Comparison of ENCODE assay signal across 8 cellular contexts in the genomic region with DNA sequence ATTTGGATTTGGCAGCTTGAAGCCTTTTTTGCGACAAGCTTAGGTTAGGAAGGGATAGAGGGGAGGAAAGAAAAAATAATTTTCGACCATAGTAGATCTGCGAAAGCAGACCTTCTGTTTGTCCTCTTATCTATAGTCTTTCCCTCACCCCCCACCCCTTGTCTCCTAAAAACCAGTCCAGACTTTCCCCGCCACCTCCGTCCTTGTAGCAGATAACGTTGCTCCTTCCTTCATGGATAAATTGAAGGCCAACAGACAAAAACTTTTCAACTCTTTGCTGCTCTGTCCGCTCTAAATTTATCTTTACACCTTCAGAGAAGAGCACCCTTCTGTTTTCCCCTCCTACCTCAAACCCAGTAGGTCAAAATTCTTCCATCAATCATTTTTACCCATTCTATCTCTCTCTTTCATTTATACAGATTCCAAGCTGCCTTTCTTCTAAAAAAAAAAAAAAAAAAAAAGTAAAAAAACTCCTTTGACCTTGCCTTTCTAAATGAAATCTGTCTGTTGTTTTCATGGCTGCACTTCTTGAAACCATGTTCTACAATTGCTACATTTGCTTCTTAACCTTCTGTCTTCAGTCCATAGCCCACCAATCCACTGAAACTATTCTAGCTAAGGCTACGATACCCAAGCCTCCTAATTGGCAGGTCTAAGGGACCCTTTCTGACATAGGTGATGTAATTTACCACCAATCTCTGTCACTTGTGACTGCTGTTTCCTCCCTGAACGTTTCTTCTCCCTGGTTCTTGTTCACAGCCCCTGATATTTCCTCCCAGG. TPM values are rescaled to one million over a fixed set of nuclear protein-coding genes. Genes with fewer than 3 reads are reported as not detected.
DNase-seq lines count a peak whose midpoint lies in the region; ATAC-seq and TF ChIP-seq lines count a peak whose summit lies in the region.

No MANE protein-coding gene starts in this region.

- H3K36me3 Mint-ChIP-seq in CD4-positive, alpha-beta T cell (ENCODE audit: low read depth) = peaks cover 3% of the 10 kb centered on the region
- peaks cover 0 to 13% (median 0%) of the 10 kb centered on the region in 5 donors for H3K36me3 Mint-ChIP-seq in naive thymus-derived CD4-positive, alpha-beta T cell

- peaks cover 2% of the 10 kb centered on the region for H3K9me3 Mint-ChIP-seq in CD4-positive, alpha-beta T cell
- H3K9me3 Mint-ChIP-seq in naive thymus-derived CD4-positive, alpha-beta T cell = peaks cover 0 to 16% (median 0%) of the 10 kb centered on the region in 11 donors

- peaks cover 15% of the 10 kb centered on the region for H3K27me3 Mint-ChIP-seq in CD4-positive, alpha-beta T cell
- H3K27me3 Mint-ChIP-seq in naive thymus-derived CD4-positive, alpha-beta T cell = peaks cover 0 to 9% (median 0%) of the 10 kb centered on the region in 5 donors

- H3K4me1 Mint-ChIP-seq in CD4-positive, alpha-beta T cell (ENCODE audit: low read depth) = peaks cover 24% of the 10 kb centered on the region
- peaks cover 4 to 34% (median 17%) of the 10 kb centered on the region in 7 donors for H3K4me1 Mint-ChIP-seq in naive thymus-derived CD4-positive, alpha-beta T cell

- H3K27ac Mint-ChIP-seq in CD4-positive, alpha-beta T cell = no peak overlapping the region
- no peak overlapping the region for H3K27ac Mint-ChIP-seq in naive thymus-derived CD4-positive, alpha-beta T cell

- no peaks in the 10 kb centered on the region for H3K36me3 ChIP-seq in naive thymus-derived CD4-positive, alpha-beta T cell (ENCODE audit: control insufficient read depth in 2 of 3, insufficient read depth in 3 of 3, low read length in 3 of 3)

- in situ Hi-C loops in KBM-7 (cut with MboI; ENCODE audit: low pct_unique_long_range_greater_than_20kb, low sequenced_read_pairs) = loop anchor here (25.0 kb wide), 1 partner anchor 249 kb away; a partner anchor contains a TSS

- no peak for ATAC-seq in CD4-positive, alpha-beta T cell (ENCODE audit: poor library complexity)
- ATAC-seq in naive thymus-derived CD4-positive, alpha-beta T cell = no peak
- ATAC-seq in GM21619 (IDR thresholded peaks at IDR 0.05; ENCODE audit: unreplicated experiment) = no peak

- H3K27me3 ChIP-seq in CD4-positive, alpha-beta T cell (ENCODE audit: control insufficient read depth, insufficient read depth, low read length) = no peaks in the 10 kb centered on the region
- no peaks in the 10 kb centered on the region for H3K27me3 ChIP-seq in naive thymus-derived CD4-positive, alpha-beta T cell (ENCODE audit: control insufficient read depth in 2 of 2, insufficient read depth in 2 of 2, low read length in 2 of 2)

- H3K9me3 ChIP-seq in CD4-positive, alpha-beta T cell (ENCODE audit: control insufficient read depth, low read length) = no peaks in the 10 kb centered on the region
- H3K9me3 ChIP-seq in naive thymus-derived CD4-positive, alpha-beta T cell (ENCODE audit: control insufficient read depth in 2 of 3, low read length in 3 of 3) = no peaks in the 10 kb centered on the region

- POLR2A ChIA-PET in CD4-positive, alpha-beta T cell (lab: Charles Lee) = interaction anchor here (0.5 to 8.7 kb wide), 41 partner anchors 10 to 938 kb away, joined by 3 to 220 read pairs (median 15); a partner anchor contains a TSS
- POLR2A ChIA-PET in naive thymus-derived CD4-positive, alpha-beta T cell (lab: Charles Lee) = interaction anchor here (0.5 to 12.6 kb wide), 37 partner anchors 11 to 955 kb away, joined by 3 to 328 read pairs (median 8); a partner anchor contains a TSS

- no peak overlapping the region for H3K4me3 Mint-ChIP-seq in CD4-positive, alpha-beta T cell
- H3K4me3 Mint-ChIP-seq in naive thymus-derived CD4-positive, alpha-beta T cell = no peak overlapping the region

- peaks cover 26 to 33% of the 10 kb centered on the region in 2 donors for H3K4me1 ChIP-seq in naive thymus-derived CD4-positive, alpha-beta T cell (ENCODE audit: control insufficient read depth in 2 of 2, insufficient read depth in 2 of 2, low read length in 2 of 2)

- H3K4me3 ChIP-seq in naive thymus-derived CD4-positive, alpha-beta T cell (ENCODE audit: low read length) = peak overlapping the region; percentile 94

- intact Hi-C loops in CD4-positive, alpha-beta T cell (cut with DNase I, micrococcal nuclease) = loop anchor here (2.0 to 10.0 kb wide), 8 partner anchors 29 to 969 kb away; a partner anchor contains a TSS
- intact Hi-C loops in naive thymus-derived CD4-positive, alpha-beta T cell (cut with micrococcal nuclease) = loop anchor here (1.0 to 10.0 kb wide), 6 partner anchors 15 to 971 kb away; a partner anchor contains a TSS

- peak overlapping the region; percentile 98 for H3K27ac ChIP-seq in CD4-positive, alpha-beta T cell (ENCODE audit: low read depth, low read length)
- peak overlapping the region; percentile 95 for H3K27ac ChIP-seq in naive thymus-derived CD4-positive, alpha-beta T cell (ENCODE audit: low read depth, low read length)

- DNase-seq in CD4-positive, alpha-beta T cell = no peak
- DNase-seq in KBM-7 (peak; percentile 54), cerebellar cortex (ENCODE audit: low spot score) (peak; percentile 43), SKM-1 treated with dmso at 0.1 percent for 144 hours (lab: John Stamatoyannopoulos, UW; ENCODE audit: unreplicated experiment) (no peak), T1000 (lab: John Stamatoyannopoulos, UW) (no peak), NCI-H774 (lab: John Stamatoyannopoulos, UW) (no peak)
- DNase-seq in naive thymus-derived CD4-positive, alpha-beta T cell = peak in 7 of 9 donors; percentile 37 to 57 (median 40)

- CTCF ChIA-PET in CD4-positive, alpha-beta T cell (lab: Charles Lee) = interaction anchor here (0.5 to 5.0 kb wide), 12 partner anchors 9 to 253 kb away, joined by 3 to 121 read pairs (median 10); a partner anchor contains a TSS
- CTCF ChIA-PET in naive thymus-derived CD4-positive, alpha-beta T cell (lab: Charles Lee) = interaction anchor here (0.7 to 6.2 kb wide), 28 partner anchors 11 to 250 kb away, joined by 3 to 86 read pairs (median 10); a partner anchor contains a TSS

- no peak for TF ChIP-seq CTCF in CD4-positive, alpha-beta T cell (IDR thresholded peaks at IDR 0.05)

RNA-seq across cellular contexts. Expression of a gene that starts 11.1 kb away (rescaled TPM):
- 10 to 100 TPM; 96.0 to 97.7 TPM for total RNA-seq in CD4-positive, alpha-beta T cell
- total RNA-seq in naive thymus-derived CD4-positive, alpha-beta T cell = 100 to 1,000 TPM in 4 of 5 experiments, 10 to 100 TPM in 1; 88.6 to 127 (median 105) TPM
- polyA plus RNA-seq in naive thymus-derived CD4-positive, alpha-beta T cell = 10 to 100 TPM; 36.8 to 42.8 TPM

RNA-seq across cellular contexts. Expression of a gene that starts 29.2 kb away (rescaled TPM):
- total RNA-seq in CD4-positive, alpha-beta T cell = 10 to 100 TPM; 67.2 to 69.7 TPM
- 100 to 1,000 TPM in 1 of 5 experiments, 10 to 100 TPM in 4; 61.9 to 173 (median 77.6) TPM for total RNA-seq in naive thymus-derived CD4-positive, alpha-beta T cell
- 100 to 1,000 TPM in 1 of 2 donors, 10 to 100 TPM in 1; 90.6 to 105 TPM for polyA plus RNA-seq in naive thymus-derived CD4-positive, alpha-beta T cell

Comparison
In these comparisons a context has a peak if more than half of its experiments do, and no peak if none do; other contexts are left out.
1. DNase-seq: peak in KBM-7 (single experiment), cerebellar cortex (single experiment) and naive thymus-derived CD4-positive, alpha-beta T cell (7 of 9); none in CD4-positive, alpha-beta T cell (0 of 10), SKM-1 treated with dmso at 0.1 percent for 144 hours (single experiment), T1000 (single experiment) and NCI-H774 (single experiment).